15 cellular contexts compared by ENCODE assay signal in genomic region chr6:159233365-159234101, GRCh38.
DNase-seq lines count a peak whose midpoint lies in the region; ATAC-seq and TF ChIP-seq lines count a peak whose summit lies in the region.
"Had no signal": no experiment of that assay in that cellular context is flagged by ENCODE, and none has a peak within 500 bp of the region (broad histone marks: within the 10 kb centered on the region; RNA-seq: fewer than 3 reads in every experiment).

No MANE protein-coding gene starts in this region.

- H2AFZ ChIP-seq in neural cell (ENCODE audit: low read depth, low read length) = no peak overlapping the region

- peak; percentile 33 for ATAC-seq in stimulated activated naive CD8-positive, alpha-beta T cell treated with anti-CD3 and anti-CD28 coated beads, Interleukin-15, amount 100 ng/mL, for 72 hours
- no peak for ATAC-seq in stimulated activated naive CD8-positive, alpha-beta T cell treated with anti-CD3 and anti-CD28 coated beads, Interleukin-15, Interleukin-2, amounts not matched to agents 100 U/mL and 50 U/mL, for 24 hours
- no peak for ATAC-seq in HG03159 (IDR thresholded peaks at IDR 0.05; ENCODE audit: unreplicated experiment)
- ATAC-seq: activated CD8-positive, alpha-beta T cell treated with anti-CD3 and anti-CD28 coated beads for 36 hours had no signal

- no peaks in the 10 kb centered on the region for H3K9me3 ChIP-seq in neural cell (ENCODE audit: low read length)
- H3K9me3 ChIP-seq: neutrophil, SJCRH30 had no signal

- DNase-seq in stimulated activated naive CD8-positive, alpha-beta T cell treated with anti-CD3 and anti-CD28 coated beads, Interleukin-15, amount 100 ng/mL, for 72 hours = no peak
- DNase-seq in stimulated activated naive CD8-positive, alpha-beta T cell treated with anti-CD3 and anti-CD28 coated beads, Interleukin-15, Interleukin-2, amounts not matched to agents 100 U/mL and 50 U/mL, for 24 hours = no peak
- DNase-seq in SKM-1 (lab: John Stamatoyannopoulos, UW; ENCODE audit: unreplicated experiment) = no peak
- no peak for DNase-seq in DMS153 (lab: John Stamatoyannopoulos, UW)
- no peak for DNase-seq in superior temporal gyrus (ENCODE audit: extremely low spot score)
- DNase-seq: activated CD8-positive, alpha-beta T cell treated with anti-CD3 and anti-CD28 coated beads for 36 hours; COR-L47; effector CD8-positive, alpha-beta T cell; NCI-H1930; SJCRH30 had no signal

- H3K4me3 Mint-ChIP-seq in stimulated activated naive CD8-positive, alpha-beta T cell treated with anti-CD3 and anti-CD28 coated beads, Interleukin-15, amount 100 ng/mL, for 72 hours = no peak overlapping the region
- H3K4me3 Mint-ChIP-seq: activated CD8-positive, alpha-beta T cell treated with anti-CD3 and anti-CD28 coated beads for 36 hours had no signal

- TF ChIP-seq EP300 in neural cell (conservative IDR thresholded peaks at IDR 0.05; ENCODE audit: poor library complexity, severe bottlenecking) = no peak

- H3K27me3 Mint-ChIP-seq in stimulated activated naive CD8-positive, alpha-beta T cell treated with anti-CD3 and anti-CD28 coated beads, Interleukin-15, amount 100 ng/mL, for 72 hours = peaks cover 56% of the 10 kb centered on the region

- no peaks in the 10 kb centered on the region for H3K79me2 ChIP-seq in neural cell (replicated peaks; ENCODE audit: insufficient read depth, low read length)

- H3K4me3 ChIP-seq in iPS-11a (ENCODE audit: low read depth, low read length) (peak overlapping the region; percentile 18), neural cell (ENCODE audit: low read length) (peak overlapping the region; percentile 31)
- H3K4me3 ChIP-seq: SJCRH30 had no signal

- no peak for TF ChIP-seq RAD21 in neural cell (conservative IDR thresholded peaks at IDR 0.05)

- H3K27ac Mint-ChIP-seq in stimulated activated naive CD8-positive, alpha-beta T cell treated with anti-CD3 and anti-CD28 coated beads, Interleukin-15, amount 100 ng/mL, for 72 hours = no peak overlapping the region
- H3K27ac Mint-ChIP-seq: activated CD8-positive, alpha-beta T cell treated with anti-CD3 and anti-CD28 coated beads for 36 hours; activated T-helper 2 cell treated with anti-CD3 and anti-CD28 coated beads, Interferon-gamma antibody, Interleukin-2, Interleukin-4, amounts not matched to agents 10 μg/mL and 5 μg/mL and 100 μg/mL, durations not matched to agents 14 hours and 24 hours and 36 hours had no signal

- H3K9me3 Mint-ChIP-seq in stimulated activated naive CD8-positive, alpha-beta T cell treated with anti-CD3 and anti-CD28 coated beads, Interleukin-15, amount 100 ng/mL, for 72 hours = no peaks in the 10 kb centered on the region
- H3K9me3 Mint-ChIP-seq: activated CD8-positive, alpha-beta T cell treated with anti-CD3 and anti-CD28 coated beads for 36 hours; activated T-helper 2 cell treated with anti-CD3 and anti-CD28 coated beads, Interferon-gamma antibody, Interleukin-2, Interleukin-4, amounts not matched to agents 10 μg/mL and 5 μg/mL and 100 μg/mL, durations not matched to agents 14 hours and 24 hours and 36 hours had no signal

- H3K4me2 ChIP-seq in neural cell (ENCODE audit: low read length) = no peak overlapping the region

- no peak for TF ChIP-seq CTCF in neural cell (IDR thresholded peaks at IDR 0.05; ENCODE audit: poor library complexity, severe bottlenecking)

- peaks cover 7% of the 10 kb centered on the region for H3K27me3 ChIP-seq in neural cell (ENCODE audit: insufficient read depth, low read depth, low read length)

- H3K4me1 Mint-ChIP-seq in stimulated activated naive CD8-positive, alpha-beta T cell treated with anti-CD3 and anti-CD28 coated beads, Interleukin-15, amount 100 ng/mL, for 72 hours = no peaks in the 10 kb centered on the region

- no peaks in the 10 kb centered on the region for H3F3A ChIP-seq in neural cell (ENCODE audit: insufficient read depth, low read length, poor library complexity, severe bottlenecking)

- H3K36me3 ChIP-seq in neural cell (ENCODE audit: insufficient read depth, low read length) = no peaks in the 10 kb centered on the region
- H3K36me3 ChIP-seq: neutrophil, SJCRH30 had no signal

- no peak overlapping the region for H3K9ac ChIP-seq in neural cell (ENCODE audit: low read length)

- H4K20me1 ChIP-seq in neural cell (ENCODE audit: insufficient read depth) = no peaks in the 10 kb centered on the region

- H3K9me2 ChIP-seq in neural cell (ENCODE audit: insufficient read depth, low read length) = no peaks in the 10 kb centered on the region

- H3K27ac ChIP-seq in neural cell (ENCODE audit: low read length) = no peak overlapping the region
- H3K27ac ChIP-seq: neutrophil, SJCRH30 had no signal

TF ChIP-seq in neural cell, 6 proteins besides CTCF, POLR2A, EP300 and RAD21:
- TF ChIP-seq SMC3 (conservative IDR thresholded peaks at IDR 0.05; ENCODE audit: poor library complexity) (no peak), REST (IDR thresholded peaks at IDR 0.05; ENCODE audit: borderline replicate concordance) (no peak), MXI1 (conservative IDR thresholded peaks at IDR 0.05; ENCODE audit: poor library complexity, severe bottlenecking) (no peak), TAF1 (IDR thresholded peaks at IDR 0.05; ENCODE audit: low read depth) (no peak), EZH2 (IDR thresholded peaks at IDR 0.05; ENCODE audit: borderline replicate concordance, insufficient read depth, low read length, poor library complexity, severe bottlenecking) (no peak), POLR2AphosphoS5 (IDR thresholded peaks at IDR 0.05) (no peak)
TF ChIP-seq in neural cell: peak in this region for 0.
